Comparison of ENCODE assay signal across 27 cellular contexts in genomic region chr3:111720681-111721380, GRCh38. TPM values are rescaled to one million over a fixed set of nuclear protein-coding genes. Genes with fewer than 3 reads are reported as not detected.
DNase-seq lines count a peak whose midpoint lies in the region; ATAC-seq and TF ChIP-seq lines count a peak whose summit lies in the region.
"Had no signal": no experiment of that assay in that cellular context is flagged by ENCODE, and none has a peak within 500 bp of the region (broad histone marks: within the 10 kb centered on the region; RNA-seq: fewer than 3 reads in every experiment).

No MANE protein-coding gene starts in this region.

- no peak for DNase-seq in activated naive CD4-positive, alpha-beta T cell treated with anti-CD3 and anti-CD28 coated beads, Interleukin-2, amount 50 U/mL, for 16 hours
- DNase-seq in BJ (ENCODE audit: low read depth) (peak; percentile 50), M059J (ENCODE audit: low read depth) (peak; percentile 72), left lobe of liver (ENCODE audit: low spot score) (peak; percentile 77)
- DNase-seq in natural killer cell treated with Interleukin-12 subunit alpha and Interleukin-12 subunit beta and Interleukin-15 and Interleukin-18, amount 100 ng/mL, for 72 hours (ENCODE audit: low spot score): no peak
- DNase-seq in naive thymus-derived CD4-positive, alpha-beta T cell: no peak
- DNase-seq: 8988T; ACHN; CD4-positive, CD25-positive, alpha-beta regulatory T cell; DMS153; H7; NCI-H1092; NCI-H1417 treated with DMSO at 0.1 percent for 48 hours; NCI-H1694 treated with DMSO at 0.1 percent for 48 hours; NCI-H2081 treated with DMSO at 0.1 percent for 48 hours; NCI-H2171; NCI-H226; NCI-H510A; NCI-H69; SIG-M5; SK-N-SH had no signal

- no peaks in the 10 kb centered on the region for H3K36me3 ChIP-seq in BJ (ENCODE audit: control insufficient read depth, insufficient read depth, low read length)
- peaks cover 0 to 28% (median 3%) of the 10 kb centered on the region in 3 experiments for H3K36me3 ChIP-seq in naive thymus-derived CD4-positive, alpha-beta T cell (ENCODE audit: control insufficient read depth in 2 of 3, insufficient read depth in 3 of 3, low read length in 3 of 3)

- no peaks in the 10 kb centered on the region for H3K9me3 ChIP-seq in naive thymus-derived CD4-positive, alpha-beta T cell (ENCODE audit: control insufficient read depth in 2 of 3, low read length in 3 of 3)
- H3K9me3 ChIP-seq: BLaER1, SK-N-SH had no signal

- peaks cover 20% of the 10 kb centered on the region for H3K36me3 Mint-ChIP-seq in activated naive CD4-positive, alpha-beta T cell treated with anti-CD3 and anti-CD28 coated beads, Interleukin-2, amount 50 U/mL, for 24 hours
- peaks cover 6% of the 10 kb centered on the region for H3K36me3 Mint-ChIP-seq in natural killer cell treated with Interleukin-12 subunit alpha and Interleukin-12 subunit beta and Interleukin-15 and Interleukin-18, amount 100 ng/mL, for 72 hours
- peaks cover 13 to 66% (median 37%) of the 10 kb centered on the region in 5 donors for H3K36me3 Mint-ChIP-seq in naive thymus-derived CD4-positive, alpha-beta T cell

- no peaks in the 10 kb centered on the region for H3K9me3 Mint-ChIP-seq in activated naive CD4-positive, alpha-beta T cell treated with anti-CD3 and anti-CD28 coated beads, Interleukin-2, amount 50 U/mL, for 24 hours
- no peaks in the 10 kb centered on the region for H3K9me3 Mint-ChIP-seq in natural killer cell treated with Interleukin-12 subunit alpha and Interleukin-12 subunit beta and Interleukin-15 and Interleukin-18, amount 100 ng/mL, for 72 hours
- H3K9me3 Mint-ChIP-seq in naive thymus-derived CD4-positive, alpha-beta T cell: no peaks in the 10 kb centered on the region
- H3K9me3 Mint-ChIP-seq: CD4-positive, CD25-positive, alpha-beta regulatory T cell; IgD-negative memory B cell had no signal

- H3K27me3 Mint-ChIP-seq in activated naive CD4-positive, alpha-beta T cell treated with anti-CD3 and anti-CD28 coated beads, Interleukin-2, amount 50 U/mL, for 24 hours: no peaks in the 10 kb centered on the region
- no peaks in the 10 kb centered on the region for H3K27me3 Mint-ChIP-seq in natural killer cell treated with Interleukin-12 subunit alpha and Interleukin-12 subunit beta and Interleukin-15 and Interleukin-18, amount 100 ng/mL, for 72 hours
- no peaks in the 10 kb centered on the region for H3K27me3 Mint-ChIP-seq in naive thymus-derived CD4-positive, alpha-beta T cell
- H3K27me3 Mint-ChIP-seq: CD4-positive, CD25-positive, alpha-beta regulatory T cell; IgD-negative memory B cell had no signal

- peak overlapping the region; percentile 61 for H3K27ac Mint-ChIP-seq in activated naive CD4-positive, alpha-beta T cell treated with anti-CD3 and anti-CD28 coated beads, Interleukin-2, amount 50 U/mL, for 24 hours
- no peak overlapping the region for H3K27ac Mint-ChIP-seq in natural killer cell treated with Interleukin-12 subunit alpha and Interleukin-12 subunit beta and Interleukin-15 and Interleukin-18, amount 100 ng/mL, for 72 hours
- H3K27ac Mint-ChIP-seq in naive thymus-derived CD4-positive, alpha-beta T cell: no peak overlapping the region

- CTCF ChIA-PET in BJ (lab: Yijun Ruan, JAX): interaction anchor here (1.3 to 11.2 kb wide), 4 partner anchors 143 to 293 kb away, joined by 3 to 190 read pairs (median 80); partner anchors contain the start of gene PHLDB2
- CTCF ChIA-PET in naive thymus-derived CD4-positive, alpha-beta T cell (lab: Charles Lee): interaction anchor here (1.0 to 7.2 kb wide), 3 partner anchors 52 to 294 kb away, joined by 3 to 92 read pairs (median 5); no protein-coding TSS in a partner anchor

- peaks cover 7% of the 10 kb centered on the region for H3K4me1 Mint-ChIP-seq in activated naive CD4-positive, alpha-beta T cell treated with anti-CD3 and anti-CD28 coated beads, Interleukin-2, amount 50 U/mL, for 24 hours
- H3K4me1 Mint-ChIP-seq in natural killer cell treated with Interleukin-12 subunit alpha and Interleukin-12 subunit beta and Interleukin-15 and Interleukin-18, amount 100 ng/mL, for 72 hours (ENCODE audit: low read depth in 2 of 2): peaks cover 9 to 15% of the 10 kb centered on the region in 2 donors
- H3K4me1 Mint-ChIP-seq in naive thymus-derived CD4-positive, alpha-beta T cell: peaks cover 0 to 15% (median 6%) of the 10 kb centered on the region in 7 donors

- no peak for TF ChIP-seq CTCF in BJ (IDR thresholded peaks at IDR 0.05; ENCODE audit: insufficient read depth, low read depth, low read length)

- POLR2A ChIA-PET in BJ (lab: Charles Lee): interaction anchor here (1.0 kb wide), 1 partner anchor 140 kb away, joined by 3 read pairs; no protein-coding TSS in a partner anchor
- POLR2A ChIA-PET in naive thymus-derived CD4-positive, alpha-beta T cell (lab: Charles Lee): interaction anchor here (0.6 kb wide), 1 partner anchor 266 kb away, joined by 3 read pairs; no protein-coding TSS in a partner anchor

- no peak overlapping the region for H3K4me3 ChIP-seq in BJ (ENCODE audit: low read depth, low read length)
- no peak overlapping the region for H3K4me3 ChIP-seq in naive thymus-derived CD4-positive, alpha-beta T cell (ENCODE audit: low read length)
- H3K4me3 ChIP-seq: BLaER1 had no signal

- no peaks in the 10 kb centered on the region for H3K27me3 ChIP-seq in BJ (ENCODE audit: control insufficient read depth, insufficient read depth, low read length)
- H3K27me3 ChIP-seq in naive thymus-derived CD4-positive, alpha-beta T cell (ENCODE audit: control insufficient read depth in 2 of 2, insufficient read depth in 2 of 2, low read length in 2 of 2): no peaks in the 10 kb centered on the region
- H3K27me3 ChIP-seq: BLaER1 had no signal

- ATAC-seq in left lobe of liver (peak; percentile 86), HG03039 (IDR thresholded peaks at IDR 0.05; ENCODE audit: unreplicated experiment) (no peak)
- ATAC-seq in natural killer cell treated with Interleukin-12 subunit alpha and Interleukin-12 subunit beta and Interleukin-15 and Interleukin-18, amount 100 ng/mL, for 72 hours: no peak
- no peak for ATAC-seq in naive thymus-derived CD4-positive, alpha-beta T cell

- no peak overlapping the region for H3K27ac ChIP-seq in naive thymus-derived CD4-positive, alpha-beta T cell (ENCODE audit: low read depth, low read length)
- H3K27ac ChIP-seq: BLaER1, KMS-11, RWPE1 had no signal

- no peak overlapping the region for H3K4me3 Mint-ChIP-seq in activated naive CD4-positive, alpha-beta T cell treated with anti-CD3 and anti-CD28 coated beads, Interleukin-2, amount 50 U/mL, for 24 hours
- H3K4me3 Mint-ChIP-seq in natural killer cell treated with Interleukin-12 subunit alpha and Interleukin-12 subunit beta and Interleukin-15 and Interleukin-18, amount 100 ng/mL, for 72 hours: no peak overlapping the region
- H3K4me3 Mint-ChIP-seq in naive thymus-derived CD4-positive, alpha-beta T cell: no peak overlapping the region
- H3K4me3 Mint-ChIP-seq: CD4-positive, CD25-positive, alpha-beta regulatory T cell; IgD-negative memory B cell had no signal

- intact Hi-C loops in naive thymus-derived CD4-positive, alpha-beta T cell (cut with micrococcal nuclease): no loop called here

- no peaks in the 10 kb centered on the region for H3K4me1 ChIP-seq in naive thymus-derived CD4-positive, alpha-beta T cell (ENCODE audit: control insufficient read depth in 2 of 2, insufficient read depth in 2 of 2, low read length in 2 of 2)
- H3K4me1 ChIP-seq: BLaER1 had no signal

RNA-seq across cellular contexts. Expression of gene PLCXD2, which starts 46.4 kb away (rescaled TPM):
- 0.64 and 0.71 TPM in 2 replicates for polyA plus RNA-seq in BJ (2011; rRNA removed)
- polyA minus RNA-seq in BJ (2011; rRNA and poly(A)+ RNA removed): 1.5 and 1.7 TPM in 2 replicates
- 0.79 and 0.96 TPM in 2 replicates for total RNA-seq in M059J (2014; rRNA removed; shearing (Covaris generic))
- 20.0 TPM for total RNA-seq in left lobe of liver
- 10 to 100 TPM; 15.0 to 26.1 TPM for total RNA-seq in natural killer cell treated with Interleukin-12 subunit alpha and Interleukin-12 subunit beta and Interleukin-15 and Interleukin-18, amount 100 ng/mL, for 72 hours
- 10 to 100 TPM in 3 of 5 experiments, 1 to 10 TPM in 2; 8.2 to 18.3 (median 12.3) TPM for total RNA-seq in naive thymus-derived CD4-positive, alpha-beta T cell
- polyA plus RNA-seq in naive thymus-derived CD4-positive, alpha-beta T cell: 1 to 10 TPM; 2.1 to 2.4 TPM

Comparison
In these comparisons a context has a peak if more than half of its experiments do, and no peak if none do; other contexts are left out.
1. DNase-seq: peak in BJ (single experiment), M059J (single experiment) and left lobe of liver (single experiment); none in activated naive CD4-positive, alpha-beta T cell treated with anti-CD3 and anti-CD28 coated beads, Interleukin-2, amount 50 U/mL, for 16 hours (single experiment), natural killer cell treated with Interleukin-12 subunit alpha and Interleukin-12 subunit beta and Interleukin-15 and Interleukin-18, amount 100 ng/mL, for 72 hours (single experiment) and naive thymus-derived CD4-positive, alpha-beta T cell (0 of 9).